8 cellular contexts compared by ENCODE assay signal in the genomic region with DNA sequence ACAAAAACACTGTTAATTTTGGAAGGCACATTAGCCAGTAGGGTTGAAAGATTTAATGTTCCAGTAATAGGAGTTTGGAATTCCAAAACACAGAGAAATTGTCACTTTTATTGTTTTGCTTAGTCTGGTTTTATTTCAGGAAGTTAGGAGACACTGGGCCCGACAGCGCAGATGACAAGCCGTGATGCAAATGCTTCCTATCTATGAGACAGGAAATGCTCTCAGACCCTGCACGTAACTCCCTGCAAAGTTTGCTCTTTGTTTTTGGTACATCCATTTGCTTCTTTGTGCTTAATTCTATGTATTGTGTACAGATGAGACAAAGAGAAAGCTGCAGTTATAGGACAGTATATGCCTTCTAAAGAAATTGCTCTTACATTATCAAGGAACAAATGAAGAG.
DNase-seq lines count a peak whose midpoint lies in the region; ATAC-seq and TF ChIP-seq lines count a peak whose summit lies in the region.

No MANE protein-coding gene starts in this region.

- no peaks in the 10 kb centered on the region for H3K27me3 ChIP-seq in SK-N-SH (ENCODE audit: insufficient read depth)

- no peaks in the 10 kb centered on the region for H3K36me3 ChIP-seq in SK-N-SH (replicated peaks in 1 of 2; ENCODE audit: control insufficient read depth in 1 of 2, insufficient read depth in 2 of 2, low read length in 1 of 2)

- TF ChIP-seq RAD21 in SK-N-SH (IDR thresholded peaks at IDR 0.05; ENCODE audit: low read length): no peak

- H3K4me2 ChIP-seq in SK-N-SH: no peak overlapping the region

- POLR2A ChIA-PET in SK-N-SH (lab: Yijun Ruan, JAX): no interaction called here

- intact Hi-C loops in posterior cingulate gyrus (cut with DNase I): no loop called here

- CTCF ChIA-PET in SK-N-SH (lab: Yijun Ruan, JAX): no interaction called here

- peak overlapping the region in 1 of 2 experiments; percentile 93; a peak in 2 of 4 replicates for H3K27ac ChIP-seq in SK-N-SH (ENCODE audit: low read depth in 2 of 2, low read length in 1 of 2)

- DNase-seq in SK-N-SH (no peak), RPMI7951 (ENCODE audit: low read depth) (peak; percentile 23), EL (no peak), posterior cingulate gyrus (no peak), NCI-H1694 (lab: John Stamatoyannopoulos, UW) (no peak)
- peak; percentile 53 for DNase-seq in central memory CD4-positive, alpha-beta T cell
- DNase-seq in stimulated activated CD4-positive, alpha-beta T cell treated with anti-CD3 and anti-CD28 coated beads, Interleukin-4, amount 100 ng/mL, for 24 hours: peak; percentile 20

- H3F3A ChIP-seq in SK-N-SH (replicated peaks; ENCODE audit: insufficient read depth): peaks cover 19% of the 10 kb centered on the region

- H3K9ac ChIP-seq in SK-N-SH: peak overlapping the region; percentile 19; the same call in 1 of the 2 replicates

- H2AFZ ChIP-seq in SK-N-SH (ENCODE audit: low read depth): peak overlapping the region; percentile 77

- H3K4me3 ChIP-seq in SK-N-SH (ENCODE audit: low read depth in 2 of 2, low read length in 1 of 2): no peak overlapping the region

- TF ChIP-seq CTCF in SK-N-SH (IDR thresholded peaks at IDR 0.05): no peak

- H3K79me2 ChIP-seq in SK-N-SH (ENCODE audit: insufficient read depth): no peaks in the 10 kb centered on the region

- no peak for TF ChIP-seq EP300 in SK-N-SH (IDR thresholded peaks at IDR 0.05; ENCODE audit: borderline replicate concordance in 1 of 2, low read depth in 1 of 2, low read length in 1 of 2)

- ATAC-seq in SK-N-SH treated with all-trans-retinoic acid at 6 μM for 48 hours: no peak

- H3K9me3 ChIP-seq in SK-N-SH: no peaks in the 10 kb centered on the region

- H4K20me1 ChIP-seq in SK-N-SH (ENCODE audit: insufficient read depth): no peaks in the 10 kb centered on the region

- H3K4me1 ChIP-seq in SK-N-SH (ENCODE audit: control insufficient read depth in 1 of 2, insufficient read depth in 2 of 2, low read depth in 1 of 2, low read length in 1 of 2): peaks cover 14 to 41% of the 10 kb centered on the region in 2 experiments; a peak in 3 of 4 replicates

- 73% methylated on average over 4 of the region's 4 CpGs for WGBS in SK-N-SH (ENCODE audit: low lambda C conversion rate)

- no peaks in the 10 kb centered on the region for H3K9me2 ChIP-seq in SK-N-SH

TF ChIP-seq in SK-N-SH, 30 proteins besides CTCF, POLR2A, EP300 and RAD21:
- TF ChIP-seq POLR2AphosphoS5 (IDR thresholded peaks at IDR 0.05; ENCODE audit: low read depth, low read length) (no peak), FOXM1 (IDR thresholded peaks at IDR 0.05; ENCODE audit: low read depth) (no peak), RXRA (IDR thresholded peaks at IDR 0.05; ENCODE audit: borderline replicate concordance, low read depth) (no peak), NFIC (IDR thresholded peaks at IDR 0.05; ENCODE audit: borderline replicate concordance) (no peak), YY1 (IDR thresholded peaks at IDR 0.05; ENCODE audit: low read depth) (no peak), TAF1 (IDR thresholded peaks at IDR 0.05; ENCODE audit: borderline replicate concordance, low read depth, low read length) (no peak), FOXJ3 (CRISPR knock-in tag; IDR thresholded peaks at IDR 0.05) (no peak), FOSL2 (IDR thresholded peaks at IDR 0.05; ENCODE audit: borderline replicate concordance, low read depth) (no peak), IRF3 (IDR thresholded peaks at IDR 0.05; ENCODE audit: low read depth, low read length) (no peak)
TF ChIP-seq in SK-N-SH: peak in this region for 0.

TF ChIP-seq in SK-N-SH treated with all-trans-retinoic acid at 6 μM for 48 hours, 23 proteins besides CTCF, POLR2A, EP300 and RAD21:
- TF ChIP-seq CSDC2 (CRISPR knock-in tag; IDR thresholded peaks at IDR 0.05) (no peak), ESRRG (CRISPR knock-in tag; IDR thresholded peaks at IDR 0.05) (no peak), RARB (CRISPR knock-in tag; IDR thresholded peaks at IDR 0.05) (no peak), CSRNP3 (CRISPR knock-in tag; IDR thresholded peaks at IDR 0.05) (no peak), PATZ1 (CRISPR knock-in tag; IDR thresholded peaks at IDR 0.05; ENCODE audit: borderline replicate concordance) (no peak), ZNF8 (CRISPR knock-in tag; IDR thresholded peaks at IDR 0.05) (no peak), ZC3H10 (CRISPR knock-in tag; IDR thresholded peaks at IDR 0.05) (no peak), BACH2 (CRISPR knock-in tag; IDR thresholded peaks at IDR 0.05; ENCODE audit: borderline replicate concordance) (no peak), TSHZ2 (CRISPR knock-in tag; IDR thresholded peaks at IDR 0.05) (no peak), OSR1 (CRISPR knock-in tag; IDR thresholded peaks at IDR 0.05) (no peak), SNAI2 (CRISPR knock-in tag; IDR thresholded peaks at IDR 0.05) (no peak), ISL1 (CRISPR knock-in tag; IDR thresholded peaks at IDR 0.05) (no peak), ZNF70 (CRISPR knock-in tag; IDR thresholded peaks at IDR 0.05) (no peak), TOX (CRISPR knock-in tag; IDR thresholded peaks at IDR 0.05; ENCODE audit: borderline replicate concordance) (no peak), ZFP30 (CRISPR knock-in tag; IDR thresholded peaks at IDR 0.05) (no peak)
- TF ChIP-seq, protein P1, sequence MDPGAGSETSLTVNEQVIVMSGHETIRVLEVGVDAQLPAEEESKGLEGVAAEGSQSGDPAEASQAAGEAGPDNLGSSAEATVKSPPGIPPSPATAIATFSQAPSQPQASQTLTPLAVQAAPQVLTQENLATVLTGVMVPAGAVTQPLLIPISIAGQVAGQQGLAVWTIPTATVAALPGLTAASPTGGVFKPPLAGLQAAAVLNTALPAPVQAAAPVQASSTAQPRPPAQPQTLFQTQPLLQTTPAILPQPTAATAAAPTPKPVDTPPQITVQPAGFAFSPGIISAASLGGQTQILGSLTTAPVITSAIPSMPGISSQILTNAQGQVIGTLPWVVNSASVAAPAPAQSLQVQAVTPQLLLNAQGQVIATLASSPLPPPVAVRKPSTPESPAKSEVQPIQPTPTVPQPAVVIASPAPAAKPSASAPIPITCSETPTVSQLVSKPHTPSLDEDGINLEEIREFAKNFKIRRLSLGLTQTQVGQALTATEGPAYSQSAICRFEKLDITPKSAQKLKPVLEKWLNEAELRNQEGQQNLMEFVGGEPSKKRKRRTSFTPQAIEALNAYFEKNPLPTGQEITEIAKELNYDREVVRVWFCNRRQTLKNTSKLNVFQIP (CRISPR knock-in tag; IDR thresholded peaks at IDR 0.05; ENCODE audit: borderline replicate concordance, low read depth): no peak
TF ChIP-seq in SK-N-SH treated with all-trans-retinoic acid at 6 μM for 48 hours: peak in this region for 0.

Comparison
In these comparisons a context has a peak if more than half of its experiments do, and no peak if none do; other contexts are left out.
1. DNase-seq: peak in RPMI7951 (single experiment), central memory CD4-positive, alpha-beta T cell (single experiment) and stimulated activated CD4-positive, alpha-beta T cell treated with anti-CD3 and anti-CD28 coated beads, Interleukin-4, amount 100 ng/mL, for 24 hours (single experiment); none in SK-N-SH (single experiment), EL (single experiment), posterior cingulate gyrus (0 of 10) and NCI-H1694 (single experiment).